Comparison of ENCODE assay signal across 14 cellular contexts in the genomic region with DNA sequence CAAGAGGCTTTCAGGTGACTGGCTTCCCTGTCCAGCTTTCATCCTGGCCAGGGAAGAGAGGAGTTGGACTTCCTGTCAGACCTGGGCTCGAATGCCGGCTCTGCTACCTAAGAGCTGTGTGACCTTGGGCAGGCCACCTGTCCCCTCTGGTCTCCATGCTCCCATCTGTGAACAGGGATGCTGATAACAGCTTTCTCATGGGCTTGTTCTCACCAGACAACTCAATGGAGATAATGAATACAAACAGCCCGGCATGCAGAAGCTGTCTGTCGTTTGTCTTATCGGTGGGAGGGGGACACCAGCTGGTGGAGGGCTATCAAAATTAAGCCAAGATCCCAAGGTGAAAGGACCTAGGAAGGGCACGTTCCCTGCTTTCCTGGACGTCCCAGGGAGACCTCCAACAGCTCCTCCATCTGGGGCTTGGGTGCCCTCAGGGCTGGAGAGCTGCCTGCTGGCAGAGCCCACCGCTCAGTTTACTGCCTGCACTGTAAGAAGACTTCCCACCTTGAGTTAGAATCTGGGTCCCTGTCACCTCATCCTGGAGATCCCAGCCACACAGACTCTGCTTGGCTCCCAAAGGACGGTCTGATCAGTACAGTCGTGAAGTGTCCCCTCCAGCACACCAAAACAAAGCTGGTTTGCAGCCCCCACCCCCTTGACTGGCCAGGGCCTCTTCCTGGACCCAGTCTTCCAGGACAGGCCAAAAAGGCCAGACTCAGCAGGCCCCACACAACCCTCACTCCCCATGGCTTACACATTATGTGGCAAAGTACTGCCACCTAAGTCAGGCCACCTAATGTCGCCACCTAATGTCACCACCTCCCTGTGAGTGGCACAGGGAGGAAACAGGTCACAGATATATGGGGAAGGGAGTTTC.
DNase-seq lines count a peak whose midpoint lies in the region; ATAC-seq lines count a peak whose summit lies in the region.
"Had no signal": no experiment of that assay in that cellular context is flagged by ENCODE, and none has a peak within 500 bp of the region (broad histone marks: within the 10 kb centered on the region; RNA-seq: fewer than 3 reads in every experiment).

No MANE protein-coding gene starts in this region.

- DNase-seq in activated T-cell treated with anti-CD3 and anti-CD28 coated beads, Interleukin-2, amount 50 U/mL, for 1 hour: peak; percentile 12
- DNase-seq in activated T-cell treated with anti-CD3 and anti-CD28 coated beads for 4 hours: no peak
- DNase-seq in activated CD8-positive, alpha-beta memory T cell treated with anti-CD3 and anti-CD28 coated beads, Interleukin-2, amount 50 U/mL, for 4 hours: peak; percentile 13
- DNase-seq in stimulated activated naive CD8-positive, alpha-beta T cell treated with anti-CD3 and anti-CD28 coated beads, Interleukin-15, Interleukin-2, amounts not matched to agents 100 U/mL and 50 U/mL, for 24 hours: peak; percentile 5
- DNase-seq in GM19238 (ENCODE audit: insufficient read length, low spot score): no peak
- DNase-seq in NCI-H748 (lab: John Stamatoyannopoulos, UW; ENCODE audit: unreplicated experiment): no peak
- DNase-seq: ACHN, MV-4-11, T-helper 9 cell had no signal

- H3K27ac ChIP-seq in layer of hippocampus (ENCODE audit: low read depth, low read length): peak overlapping the region; percentile 56
- H3K27ac ChIP-seq: hepatocyte, right lobe of liver had no signal

- H3K27me3 ChIP-seq in layer of hippocampus (ENCODE audit: control insufficient read depth, insufficient read depth, low read length): no peaks in the 10 kb centered on the region
- H3K27me3 ChIP-seq: hepatocyte, right lobe of liver, upper lobe of left lung had no signal

- ATAC-seq in stimulated activated naive CD8-positive, alpha-beta T cell treated with anti-CD3 and anti-CD28 coated beads, Interleukin-15, Interleukin-2, amounts not matched to agents 100 U/mL and 50 U/mL, for 24 hours: peak; percentile 70
- ATAC-seq in HG02642 (IDR thresholded peaks at IDR 0.05; ENCODE audit: poor library complexity, unreplicated experiment): no peak

Comparison
In these comparisons a context has a peak if more than half of its experiments do, and no peak if none do; other contexts are left out.
1. DNase-seq: peak in activated T-cell treated with anti-CD3 and anti-CD28 coated beads, Interleukin-2, amount 50 U/mL, for 1 hour (single experiment), activated CD8-positive, alpha-beta memory T cell treated with anti-CD3 and anti-CD28 coated beads, Interleukin-2, amount 50 U/mL, for 4 hours (single experiment) and stimulated activated naive CD8-positive, alpha-beta T cell treated with anti-CD3 and anti-CD28 coated beads, Interleukin-15, Interleukin-2, amounts not matched to agents 100 U/mL and 50 U/mL, for 24 hours (single experiment); none in activated T-cell treated with anti-CD3 and anti-CD28 coated beads for 4 hours (single experiment), GM19238 (single experiment) and NCI-H748 (single experiment).